In genomic region chr2:55490554-55490953, GRCh38 we compare ENCODE assay signal across 9 cellular contexts. TPM values are rescaled to one million over a fixed set of nuclear protein-coding genes. Genes with fewer than 3 reads are reported as not detected.
DNase-seq lines count a peak whose midpoint lies in the region; ATAC-seq, FAIRE-seq and TF ChIP-seq lines count a peak whose summit lies in the region.
"Had no signal": no experiment of that assay in that cellular context is flagged by ENCODE, and none has a peak within 500 bp of the region (broad histone marks: within the 10 kb centered on the region; RNA-seq: fewer than 3 reads in every experiment).

No MANE protein-coding gene starts in this region.

- H3K79me2 ChIP-seq in HepG2 (ENCODE audit: insufficient read depth, low read length) = no peaks in the 10 kb centered on the region

- H3K27ac Mint-ChIP-seq in activated CD8-positive, alpha-beta T cell treated with anti-CD3 and anti-CD28 coated beads, Interleukin-2, amount 10 ng/mL, durations not matched to agents 7 days and 5 days = no peak overlapping the region

- intact Hi-C loops in HepG2 (cut with micrococcal nuclease; ENCODE audit: unreplicated experiment) = no loop called here

- no peaks in the 10 kb centered on the region for H3K9me3 Mint-ChIP-seq in activated CD8-positive, alpha-beta T cell treated with anti-CD3 and anti-CD28 coated beads, Interleukin-2, amount 10 ng/mL, durations not matched to agents 7 days and 5 days (ENCODE audit: insufficient read depth)

- H3K36me3 ChIP-seq in HepG2 (replicated peaks in 1 of 2; ENCODE audit: control insufficient read depth in 1 of 2, insufficient read depth in 2 of 2, low read length in 2 of 2) = no peaks in the 10 kb centered on the region
- H3K36me3 ChIP-seq: left lung had no signal

- no peaks in the 10 kb centered on the region for H3K36me3 Mint-ChIP-seq in activated CD8-positive, alpha-beta T cell treated with anti-CD3 and anti-CD28 coated beads, Interleukin-2, amount 10 ng/mL, durations not matched to agents 7 days and 5 days (ENCODE audit: low read depth)

- 35% methylated on average over 2 of the region's 2 CpGs for WGBS in HepG2 (ENCODE audit: low lambda C conversion rate)

- H3K27me3 Mint-ChIP-seq in activated CD8-positive, alpha-beta T cell treated with anti-CD3 and anti-CD28 coated beads, Interleukin-2, amount 10 ng/mL, durations not matched to agents 7 days and 5 days (ENCODE audit: low read depth) = peaks cover 17% of the 10 kb centered on the region

- DNase-seq in Caki2 (ENCODE audit: low read depth) (peak; percentile 50), NCI-H1694 (lab: John Stamatoyannopoulos, UW) (peak; percentile 98), dermis blood vessel endothelial cell (peak; percentile 86), HepG2 (ENCODE audit: low spot score) (peak; percentile 65), NCI-H510A treated with DMSO at 0.1 percent for 48 hours (lab: John Stamatoyannopoulos, UW) (no peak)
- no peak for DNase-seq in activated CD8-positive, alpha-beta T cell treated with anti-CD3 and anti-CD28 coated beads, Interleukin-2, amount 10 ng/mL, durations not matched to agents 7 days and 5 days

- no peaks in the 10 kb centered on the region for H4K20me1 ChIP-seq in HepG2 (ENCODE audit: insufficient read depth, low read length)

- no peak overlapping the region for H3K4me3 Mint-ChIP-seq in activated CD8-positive, alpha-beta T cell treated with anti-CD3 and anti-CD28 coated beads, Interleukin-2, amount 10 ng/mL, durations not matched to agents 7 days and 5 days

- no peak for TF ChIP-seq EP300 in HepG2 (IDR thresholded peaks at IDR 0.05; ENCODE audit: low read depth in 2 of 2, low read length in 2 of 2)
- TF ChIP-seq EP300 in HepG2 (CRISPR knock-in tag; IDR thresholded peaks at IDR 0.05; ENCODE audit: borderline replicate concordance) = no peak

- ATAC-seq in HepG2 (peak; percentile 79), HG03565 (IDR thresholded peaks at IDR 0.05; ENCODE audit: unreplicated experiment) (no peak), HG02642 (IDR thresholded peaks at IDR 0.05; ENCODE audit: poor library complexity, unreplicated experiment) (no peak)
- ATAC-seq in activated CD8-positive, alpha-beta T cell treated with anti-CD3 and anti-CD28 coated beads, Interleukin-2, amount 10 ng/mL, durations not matched to agents 7 days and 5 days = no peak
- ATAC-seq: left lung had no signal

- no peak for FAIRE-seq in HepG2 (lab: Jason Lieb, UNC)

- no peak for TF ChIP-seq CTCF in HepG2 (CRISPR knock-in tag; IDR thresholded peaks at IDR 0.05)

- no peak overlapping the region for H3K27ac ChIP-seq in HepG2 (ENCODE audit: extremely low read length, insufficient read depth, low read length)
- H3K27ac ChIP-seq: left lung had no signal

- H3K4me1 ChIP-seq in HepG2 (ENCODE audit: insufficient read depth, low read length) = no peaks in the 10 kb centered on the region
- H3K4me1 ChIP-seq: left lung had no signal

- H3K4me2 ChIP-seq in HepG2 (ENCODE audit: low read depth, low read length) = 0 out of 2 replicates have a peak overlapping the region, but pooled peaks have one; percentile 14

- no peak overlapping the region for H3K9ac ChIP-seq in HepG2 (ENCODE audit: insufficient read depth, low read depth, low read length)

- no peaks in the 10 kb centered on the region for H3K9me3 ChIP-seq in HepG2 (ENCODE audit: low read length)
- H3K9me3 ChIP-seq: left lung had no signal

- CTCF ChIA-PET in HepG2 (lab: Yijun Ruan, JAX; ENCODE audit: low intra/inter-chr PET ratio, low total read pairs) = no interaction called here
- CTCF ChIA-PET in activated CD8-positive, alpha-beta T cell treated with anti-CD3 and anti-CD28 coated beads, Interleukin-2, amount 10 ng/mL, durations not matched to agents 7 days and 5 days (lab: Charles Lee) = no interaction called here

- H3K27me3 ChIP-seq in HepG2 (ENCODE audit: control insufficient read depth in 1 of 2, insufficient read depth in 2 of 2, low read length in 2 of 2) = 0 out of 5 replicates have a peak, but pooled peaks cover 0 to 3% of the 10 kb centered on the region in 2 experiments
- H3K27me3 ChIP-seq: left lung had no signal

- TF ChIP-seq RAD21 in HepG2 (CRISPR knock-in tag; IDR thresholded peaks at IDR 0.05) = no peak

- no peaks in the 10 kb centered on the region for H3K4me1 Mint-ChIP-seq in activated CD8-positive, alpha-beta T cell treated with anti-CD3 and anti-CD28 coated beads, Interleukin-2, amount 10 ng/mL, durations not matched to agents 7 days and 5 days (ENCODE audit: low read depth)

- H3K4me3 ChIP-seq in HepG2 (replicated peaks in 1 of 3; ENCODE audit: insufficient read depth in 1 of 3, low read depth in 2 of 3, low read length in 3 of 3) = no peak overlapping the region
- H3K4me3 ChIP-seq: left lung had no signal

- no TSS peak for BruUV-seq in HepG2 (replicated peaks; lab: Mats Ljungman, UMichigan)

- H2AFZ ChIP-seq in HepG2 (ENCODE audit: low read length) = no peak overlapping the region

- no peak for TF ChIP-seq POLR2A in HepG2 (IDR thresholded peaks at IDR 0.05; ENCODE audit: insufficient read depth in 1 of 2, low read depth in 2 of 2, low read length in 2 of 2)

- POLR2A ChIA-PET in HepG2 (lab: Yijun Ruan, JAX) = interaction anchor here (0.8 kb wide), 1 partner anchor 29 kb away, joined by 3 read pairs; the partner anchor contains the start of gene CFAP36
- POLR2A ChIA-PET in activated CD8-positive, alpha-beta T cell treated with anti-CD3 and anti-CD28 coated beads, Interleukin-2, amount 10 ng/mL, durations not matched to agents 7 days and 5 days (lab: Charles Lee) = no interaction called here

- in situ Hi-C loops in Caki2 (cut with HindIII; ENCODE audit: low pct_unique_long_range_greater_than_20kb, low sequenced_read_pairs) (no loop called here), HepG2 (cut with HindIII; ENCODE audit: extremely low pct_ligation_motif_present, low pct_unique_long_range_greater_than_20kb) (no loop called here)

TF ChIP-seq in HepG2, 621 proteins besides CTCF, POLR2A, EP300 and RAD21 (continues in another document):
- TF ChIP-seq HOMEZ (CRISPR knock-in tag; IDR thresholded peaks at IDR 0.05; ENCODE audit: low read depth) (peak; percentile 37; the same call in 1 of the 2 replicates), NRL (CRISPR knock-in tag; IDR thresholded peaks at IDR 0.05; ENCODE audit: borderline replicate concordance) (no peak), NFYB (CRISPR knock-in tag; IDR thresholded peaks at IDR 0.05) (peak; percentile 61; the same call in 1 of the 2 replicates), TFDP2 (CRISPR knock-in tag; IDR thresholded peaks at IDR 0.05) (0 out of 2 replicates have a peak, but pooled peaks have one; percentile 29)

RNA-seq across cellular contexts. Expression of gene CFAP36, which starts 29.0 kb away (rescaled TPM):
- 55.3 and 80.4 TPM in 2 replicates for total RNA-seq in Caki2 (2014; rRNA removed; shearing (Covaris generic); ENCODE audit: low replicate concordance)
- 11.2 and 15.3 TPM in 2 replicates for total RNA-seq in dermis blood vessel endothelial cell
- 37.3 and 42.2 TPM in 2 replicates for total RNA-seq in HepG2 (2016; rRNA removed; fragmentation: Illumina TruSeq; extraction: Trizol)
- 11.6 and 13.0 TPM in 2 replicates for total RNA-seq in HepG2 (2016; cell fraction: cytosol; rRNA removed; fragmentation: Illumina TruSeq; extraction: Trizol; ENCODE audit: low read depth)
- total RNA-seq in HepG2 (2016; cell fraction: insoluble cytoplasmic fraction; rRNA removed; fragmentation: Illumina TruSeq; extraction: Trizol) = 35.6 and 47.7 TPM in 2 replicates
- 29.4 and 36.1 TPM in 2 replicates for total RNA-seq in HepG2 (2016; cell fraction: membrane; rRNA removed; fragmentation: Illumina TruSeq; extraction: Trizol)
- 19.9 and 26.7 TPM in 2 replicates for total RNA-seq in HepG2 (2016; cell fraction: nucleus; rRNA removed; fragmentation: Illumina TruSeq; extraction: Trizol)
- 8.1 and 10.6 TPM in 2 replicates for polyA plus RNA-seq in HepG2 (2011; rRNA removed)
- 4.1 and 4.5 TPM in 2 replicates for polyA plus RNA-seq in HepG2 (2011; cell fraction: cytosol; rRNA removed)
- polyA plus RNA-seq in HepG2 (2011; cell fraction: nucleus; rRNA removed) = 2.7 and 3.2 TPM in 2 replicates
- polyA plus RNA-seq in HepG2 (2012) = 9.8 and 17.8 TPM in 2 replicates
- 21.2 and 22.2 TPM in 2 replicates for polyA plus RNA-seq in HepG2 (2016; cell fraction: cytosol; fragmentation: Illumina TruSeq; extraction: Trizol; ENCODE audit: low read depth)
- polyA plus RNA-seq in HepG2 (2016; cell fraction: insoluble cytoplasmic fraction; fragmentation: Illumina TruSeq; extraction: Trizol; ENCODE audit: low read depth) = 44.7 and 50.3 TPM in 2 replicates
- 31.9 and 32.8 TPM in 2 replicates for polyA plus RNA-seq in HepG2 (2016; cell fraction: membrane; fragmentation: Illumina TruSeq; extraction: Trizol; ENCODE audit: low read depth)
- 39.7 and 42.2 TPM in 2 replicates for polyA plus RNA-seq in HepG2 (2016; cell fraction: nucleus; fragmentation: Illumina TruSeq; extraction: Trizol; ENCODE audit: insufficient read depth, low read depth)
- 1.8 and 4.8 TPM in 2 replicates for polyA minus RNA-seq in HepG2 (2011; rRNA and poly(A)+ RNA removed; ENCODE audit: low replicate concordance)
- 2.5 and 4.0 TPM in 2 replicates for polyA minus RNA-seq in HepG2 (2011; cell fraction: cytosol; rRNA and poly(A)+ RNA removed)
- polyA minus RNA-seq in HepG2 (2011; cell fraction: nucleus; rRNA and poly(A)+ RNA removed) = 7.1 and 9.3 TPM in 2 replicates
- 10 to 100 TPM; 15.3 to 17.6 TPM for total RNA-seq in activated CD8-positive, alpha-beta T cell treated with anti-CD3 and anti-CD28 coated beads, Interleukin-2, amount 10 ng/mL, durations not matched to agents 7 days and 5 days

Comparison
In these comparisons a context has a peak if more than half of its experiments do, and no peak if none do; other contexts are left out.
1. DNase-seq: peak in Caki2 (single experiment), NCI-H1694 (single experiment), dermis blood vessel endothelial cell (single experiment) and HepG2 (single experiment); none in NCI-H510A treated with DMSO at 0.1 percent for 48 hours (single experiment) and activated CD8-positive, alpha-beta T cell treated with anti-CD3 and anti-CD28 coated beads, Interleukin-2, amount 10 ng/mL, durations not matched to agents 7 days and 5 days (single experiment).